ENCODE assay signal across 9 cellular contexts in the genomic region with DNA sequence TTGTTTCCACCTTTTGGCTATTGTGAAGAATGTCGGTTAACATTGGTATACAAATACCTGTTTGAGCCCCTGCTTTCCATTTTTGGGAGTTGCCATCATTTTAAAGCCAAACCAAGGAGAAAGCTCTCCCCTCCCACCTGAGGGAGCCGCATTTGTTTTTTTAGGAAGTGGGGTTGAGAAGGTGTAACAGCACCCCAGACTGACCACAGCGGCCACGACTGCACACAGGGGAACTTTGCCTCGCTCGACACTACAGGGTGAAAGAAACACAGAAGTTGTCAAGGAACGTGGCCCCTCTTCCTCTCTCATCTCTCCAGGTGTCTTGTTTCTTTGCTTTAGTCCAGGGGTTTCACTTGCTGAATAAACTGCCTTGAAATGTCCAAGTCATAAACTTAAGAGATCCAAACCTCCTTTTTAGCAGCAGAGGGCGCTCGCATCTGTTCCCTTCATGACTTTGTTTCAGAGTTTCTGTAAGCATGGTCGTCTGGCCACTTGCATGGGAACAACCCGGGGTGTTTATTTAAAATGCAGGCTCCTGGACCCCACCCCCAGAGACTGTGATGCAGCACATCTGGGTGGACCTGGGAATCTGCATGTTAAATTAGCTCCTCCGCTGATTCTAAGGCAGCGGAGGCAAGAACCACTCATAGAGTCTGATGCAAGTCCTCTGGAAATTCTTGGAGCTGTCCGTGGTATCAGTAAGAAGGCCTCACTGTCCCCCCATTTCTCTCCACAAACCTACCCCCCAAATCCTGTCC. TPM values are rescaled to one million over a fixed set of nuclear protein-coding genes. Genes with fewer than 3 reads are reported as not detected.
DNase-seq lines count a peak whose midpoint lies in the region; ATAC-seq and TF ChIP-seq lines count a peak whose summit lies in the region.
"Had no signal": no experiment of that assay in that cellular context is flagged by ENCODE, and none has a peak within 500 bp of the region (broad histone marks: within the 10 kb centered on the region; RNA-seq: fewer than 3 reads in every experiment).

No MANE protein-coding gene starts in this region.

- intact Hi-C loops in colonic mucosa (cut with DNase I): loop anchor here (5.0 to 10.0 kb wide), 2 partner anchors 357 to 550 kb away; no protein-coding TSS in a partner anchor

- no peak overlapping the region for H3K18ac ChIP-seq in mesenchymal stem cell (ENCODE audit: low read depth in 1 of 2, low read length in 2 of 2)

- H4K91ac ChIP-seq in mesenchymal stem cell (ENCODE audit: low read length): no peak overlapping the region

- peaks cover 22% of the 10 kb centered on the region for H3K79me1 ChIP-seq in mesenchymal stem cell (replicated peaks; ENCODE audit: low read length, poor library complexity, severe bottlenecking)

- no peak overlapping the region for H3K4me2 ChIP-seq in mesenchymal stem cell (ENCODE audit: low read length, poor library complexity, severe bottlenecking)

- DNase-seq in NCI-H1417 (lab: John Stamatoyannopoulos, UW): peak in 2 of 3 experiments; percentile 29 to 39
- DNase-seq in NCI-H1417 treated with DMSO at 0.1 percent for 48 hours (lab: John Stamatoyannopoulos, UW): no peak
- DNase-seq in NCI-H1105 treated with DMSO at 0.1 percent for 48 hours (lab: John Stamatoyannopoulos, UW): peak; percentile 35
- DNase-seq in colonic mucosa: peak; percentile 56
- DNase-seq in mesenchymal stem cell: peak; percentile 73
- DNase-seq in stimulated activated naive CD8-positive, alpha-beta T cell treated with anti-CD3 and anti-CD28 coated beads, Interleukin-15, Interleukin-2, amounts not matched to agents 100 U/mL and 50 U/mL, for 24 hours: peak; percentile 49
- no peak for DNase-seq in cortex of kidney (lab: John Stamatoyannopoulos, UW)

- no peak overlapping the region for H3K27ac ChIP-seq in VCaP
- no peak overlapping the region for H3K27ac ChIP-seq in colonic mucosa
- no peak overlapping the region for H3K27ac ChIP-seq in mesenchymal stem cell (ENCODE audit: low read length, poor library complexity, severe bottlenecking)
- H3K27ac ChIP-seq: BLaER1 treated with 17β-estradiol and CSF1 and Interleukin-3, amounts not matched to agents 10 nM and 100 nM had no signal

- no peak overlapping the region for H2BK120ac ChIP-seq in mesenchymal stem cell (ENCODE audit: low read depth, low read length)

- no peak overlapping the region for H4K8ac ChIP-seq in mesenchymal stem cell (ENCODE audit: low read length)

- no peak overlapping the region for H3K14ac ChIP-seq in mesenchymal stem cell (ENCODE audit: low read length in 2 of 2)

- H2BK12ac ChIP-seq in mesenchymal stem cell (ENCODE audit: low read length in 2 of 2): no peak overlapping the region

- TF ChIP-seq CTCF in VCaP (conservative IDR thresholded peaks at IDR 0.05) (peak; percentile 88), colonic mucosa (IDR thresholded peaks at IDR 0.05) (peak; percentile 49)

- H2BK5ac ChIP-seq in mesenchymal stem cell (ENCODE audit: low read depth, low read length, poor library complexity, severe bottlenecking): no peak overlapping the region

- no peak overlapping the region for H2AK5ac ChIP-seq in mesenchymal stem cell (ENCODE audit: low read length, severe bottlenecking)

- H3K36me3 ChIP-seq in colonic mucosa (no peaks in the 10 kb centered on the region), mesenchymal stem cell (ENCODE audit: control insufficient read depth in 1 of 2, insufficient read depth in 2 of 2, low read depth in 1 of 2, low read length in 2 of 2) (no peaks in the 10 kb centered on the region)

- no peak overlapping the region for H2AFZ ChIP-seq in mesenchymal stem cell (ENCODE audit: low read depth, low read length)

- no peak overlapping the region for H2BK15ac ChIP-seq in mesenchymal stem cell (ENCODE audit: low read depth, poor library complexity, severe bottlenecking)

- H3K9ac ChIP-seq in colonic mucosa (ENCODE audit: low read depth in 2 of 2, low read length in 2 of 2) (no peak overlapping the region), mesenchymal stem cell (ENCODE audit: low read length) (no peak overlapping the region)
- H3K9ac ChIP-seq: BLaER1 treated with 17β-estradiol and CSF1 and Interleukin-3, amounts not matched to agents 10 nM and 100 nM had no signal

- ATAC-seq in stimulated activated naive CD8-positive, alpha-beta T cell treated with anti-CD3 and anti-CD28 coated beads, Interleukin-15, Interleukin-2, amounts not matched to agents 100 U/mL and 50 U/mL, for 24 hours: no peak

- no peak overlapping the region for H3K4ac ChIP-seq in mesenchymal stem cell (ENCODE audit: low read depth in 1 of 2, low read length in 2 of 2)

- H3K23ac ChIP-seq in mesenchymal stem cell (ENCODE audit: low read length in 2 of 2): no peak overlapping the region

- H3K4me1 ChIP-seq in colonic mucosa (peaks cover 10% of the 10 kb centered on the region), mesenchymal stem cell (ENCODE audit: control insufficient read depth, insufficient read depth, low read depth, low read length) (peaks cover 12% of the 10 kb centered on the region)

- 20% methylated on average over 14 of the region's 14 CpGs for WGBS in mesenchymal stem cell

- no peaks in the 10 kb centered on the region for H3K27me3 ChIP-seq in colonic mucosa
- H3K27me3 ChIP-seq in mesenchymal stem cell (ENCODE audit: control insufficient read depth in 1 of 2, insufficient read depth in 1 of 2, low read length in 2 of 2): peaks cover 0 to 2% of the 10 kb centered on the region in 2 experiments
- H3K27me3 ChIP-seq: BLaER1 treated with 17β-estradiol and CSF1 and Interleukin-3, amounts not matched to agents 10 nM and 100 nM had no signal

- H3K4me3 ChIP-seq in colonic mucosa (no peak overlapping the region), mesenchymal stem cell (ENCODE audit: insufficient read depth in 1 of 2, low read depth in 1 of 2, low read length in 2 of 2) (no peak overlapping the region)
- H3K4me3 ChIP-seq: BLaER1 treated with 17β-estradiol and CSF1 and Interleukin-3, amounts not matched to agents 10 nM and 100 nM had no signal

- H3K9me3 ChIP-seq in colonic mucosa (no peaks in the 10 kb centered on the region), mesenchymal stem cell (ENCODE audit: control insufficient read depth, low read length) (no peaks in the 10 kb centered on the region)
- H3K9me3 ChIP-seq: BLaER1 treated with 17β-estradiol and CSF1 and Interleukin-3, amounts not matched to agents 10 nM and 100 nM had no signal

RNA-seq across cellular contexts. Expression of gene TTLL11, which starts 2.1 kb away (rescaled TPM):
- total RNA-seq in colonic mucosa: 1 to 10 TPM; 5.1 to 5.5 TPM
- polyA plus RNA-seq in mesenchymal stem cell (2013, experiment 1 of 2): 5.2 TPM
- 5.5 TPM for polyA plus RNA-seq in mesenchymal stem cell (2013, experiment 2 of 2)

Comparison
In these comparisons a context has a peak if more than half of its experiments do, and no peak if none do; other contexts are left out.
1. DNase-seq: peak in NCI-H1417 (2 of 3), NCI-H1105 treated with DMSO at 0.1 percent for 48 hours (single experiment), colonic mucosa (single experiment), mesenchymal stem cell (single experiment) and stimulated activated naive CD8-positive, alpha-beta T cell treated with anti-CD3 and anti-CD28 coated beads, Interleukin-15, Interleukin-2, amounts not matched to agents 100 U/mL and 50 U/mL, for 24 hours (single experiment); none in NCI-H1417 treated with DMSO at 0.1 percent for 48 hours (single experiment) and cortex of kidney (single experiment).